In genomic region chr18:4017479-4017878, GRCh38 we compare ENCODE assay signal across 8 cellular contexts.
DNase-seq lines count a peak whose midpoint lies in the region; ATAC-seq and TF ChIP-seq lines count a peak whose summit lies in the region.

No MANE protein-coding gene starts in this region.

- H3K27me3 ChIP-seq in Panc1 (ENCODE audit: control insufficient read depth, insufficient read depth, low read length): 0 out of 2 replicates have a peak, but pooled peaks cover 5% of the 10 kb centered on the region
- H3K27me3 ChIP-seq in right atrium auricular region: no peaks in the 10 kb centered on the region

- intact Hi-C loops in Panc1 (cut with micrococcal nuclease; ENCODE audit: unreplicated experiment): no loop called here

- H3K4me1 ChIP-seq in Panc1 (ENCODE audit: control insufficient read depth, insufficient read depth, low read length): no peaks in the 10 kb centered on the region
- no peaks in the 10 kb centered on the region for H3K4me1 ChIP-seq in right atrium auricular region

- H3K4me1 Mint-ChIP-seq in activated CD4-positive, alpha-beta T cell treated with anti-CD3 and anti-CD28 coated beads, Interleukin-2, amount 10 ng/mL, durations not matched to agents 7 days and 5 days: no peaks in the 10 kb centered on the region
- no peaks in the 10 kb centered on the region for H3K4me1 Mint-ChIP-seq in osteocyte (ENCODE audit: unreplicated experiment)

- H3K27ac ChIP-seq in Panc1 (ENCODE audit: low read length): no peak overlapping the region
- no peak overlapping the region for H3K27ac ChIP-seq in right atrium auricular region

- ATAC-seq in HG02870 (IDR thresholded peaks at IDR 0.05; ENCODE audit: unreplicated experiment) (peak; percentile 73), Panc1 (0 out of 2 replicates have a peak, but pooled peaks have one; percentile 56)

- no peaks in the 10 kb centered on the region for H3K9me3 ChIP-seq in Panc1 (ENCODE audit: control insufficient read depth, insufficient read depth, low read depth, low read length)
- peaks cover 0 to 2% of the 10 kb centered on the region in 2 donors for H3K9me3 ChIP-seq in right atrium auricular region

- in situ Hi-C loops in Panc1 (cut with HindIII; ENCODE audit: low pct_unique_long_range_greater_than_20kb, low sequenced_read_pairs): no loop called here

- no peaks in the 10 kb centered on the region for H3K27me3 Mint-ChIP-seq in activated CD4-positive, alpha-beta T cell treated with anti-CD3 and anti-CD28 coated beads, Interleukin-2, amount 10 ng/mL, durations not matched to agents 7 days and 5 days
- no peaks in the 10 kb centered on the region for H3K27me3 Mint-ChIP-seq in osteocyte (ENCODE audit: unreplicated experiment)

- peak; percentile 15 for DNase-seq in activated CD4-positive, alpha-beta T cell treated with anti-CD3 and anti-CD28 coated beads, Interleukin-2, amount 10 ng/mL, durations not matched to agents 7 days and 5 days
- DNase-seq in activated CD4-positive, alpha-beta T cell treated with anti-CD3 and anti-CD28 coated beads, Interleukin-2, amount 50 U/mL, for 1 hour: no peak
- no peak for DNase-seq in Panc1 (ENCODE audit: low read depth, low spot score)
- no peak for DNase-seq in osteocyte (ENCODE audit: extremely low spot score, unreplicated experiment)
- DNase-seq in stimulated activated CD4-positive, alpha-beta T cell treated with anti-CD3 and anti-CD28 coated beads, Interleukin-12 subunit alpha, Interleukin-12 subunit beta, amount 100 ng/mL, for 4 hours: no peak
- DNase-seq in NCI-H1048 (lab: John Stamatoyannopoulos, UW): no peak
- no peak for DNase-seq in right atrium auricular region (ENCODE audit: low spot score)

- H3K4me3 Mint-ChIP-seq in activated CD4-positive, alpha-beta T cell treated with anti-CD3 and anti-CD28 coated beads, Interleukin-2, amount 10 ng/mL, durations not matched to agents 7 days and 5 days: no peak overlapping the region
- no peak overlapping the region for H3K4me3 Mint-ChIP-seq in osteocyte (ENCODE audit: unreplicated experiment)

- H3K9me3 Mint-ChIP-seq in activated CD4-positive, alpha-beta T cell treated with anti-CD3 and anti-CD28 coated beads, Interleukin-2, amount 10 ng/mL, durations not matched to agents 7 days and 5 days: peaks cover 3% of the 10 kb centered on the region
- no peaks in the 10 kb centered on the region for H3K9me3 Mint-ChIP-seq in osteocyte (ENCODE audit: unreplicated experiment)

- H3K36me3 Mint-ChIP-seq in activated CD4-positive, alpha-beta T cell treated with anti-CD3 and anti-CD28 coated beads, Interleukin-2, amount 10 ng/mL, durations not matched to agents 7 days and 5 days (ENCODE audit: low read depth): no peaks in the 10 kb centered on the region
- H3K36me3 Mint-ChIP-seq in osteocyte (ENCODE audit: unreplicated experiment): no peaks in the 10 kb centered on the region

- TF ChIP-seq CTCF in Panc1 (IDR thresholded peaks at IDR 0.05) (peak; percentile 62), osteocyte (IDR thresholded peaks at IDR 0.05) (peak; percentile 21), right atrium auricular region (IDR thresholded peaks at IDR 0.05) (no peak)

- H3K27ac Mint-ChIP-seq in activated CD4-positive, alpha-beta T cell treated with anti-CD3 and anti-CD28 coated beads, Interleukin-2, amount 10 ng/mL, durations not matched to agents 7 days and 5 days: no peak overlapping the region
- no peak overlapping the region for H3K27ac Mint-ChIP-seq in osteocyte (ENCODE audit: unreplicated experiment)

- H3K36me3 ChIP-seq in Panc1 (ENCODE audit: control insufficient read depth, insufficient read depth, low read length) (no peaks in the 10 kb centered on the region), right atrium auricular region (no peaks in the 10 kb centered on the region)

- POLR2A ChIA-PET in activated CD4-positive, alpha-beta T cell treated with anti-CD3 and anti-CD28 coated beads, Interleukin-2, amount 10 ng/mL, durations not matched to agents 7 days and 5 days (lab: Charles Lee): no interaction called here
- POLR2A ChIA-PET in Panc1 (lab: Charles Lee): no interaction called here

- CTCF ChIA-PET in activated CD4-positive, alpha-beta T cell treated with anti-CD3 and anti-CD28 coated beads, Interleukin-2, amount 10 ng/mL, durations not matched to agents 7 days and 5 days (lab: Charles Lee): no interaction called here
- CTCF ChIA-PET in Panc1 (lab: Charles Lee): no interaction called here

- no TSS peak for BruUV-seq in Panc1 (replicated peaks; lab: Mats Ljungman, UMichigan)

- H3K4me3 ChIP-seq in Panc1 (ENCODE audit: low read depth in 2 of 2, low read length in 2 of 2): no peak overlapping the region
- H3K4me3 ChIP-seq in right atrium auricular region: no peak overlapping the region

Comparison
In these comparisons a context has a peak if more than half of its experiments do, and no peak if none do; other contexts are left out.
1. CTCF ChIP-seq: peak in Panc1 (single experiment) and osteocyte (single experiment); none in right atrium auricular region (0 of 2).